In the genomic region with DNA sequence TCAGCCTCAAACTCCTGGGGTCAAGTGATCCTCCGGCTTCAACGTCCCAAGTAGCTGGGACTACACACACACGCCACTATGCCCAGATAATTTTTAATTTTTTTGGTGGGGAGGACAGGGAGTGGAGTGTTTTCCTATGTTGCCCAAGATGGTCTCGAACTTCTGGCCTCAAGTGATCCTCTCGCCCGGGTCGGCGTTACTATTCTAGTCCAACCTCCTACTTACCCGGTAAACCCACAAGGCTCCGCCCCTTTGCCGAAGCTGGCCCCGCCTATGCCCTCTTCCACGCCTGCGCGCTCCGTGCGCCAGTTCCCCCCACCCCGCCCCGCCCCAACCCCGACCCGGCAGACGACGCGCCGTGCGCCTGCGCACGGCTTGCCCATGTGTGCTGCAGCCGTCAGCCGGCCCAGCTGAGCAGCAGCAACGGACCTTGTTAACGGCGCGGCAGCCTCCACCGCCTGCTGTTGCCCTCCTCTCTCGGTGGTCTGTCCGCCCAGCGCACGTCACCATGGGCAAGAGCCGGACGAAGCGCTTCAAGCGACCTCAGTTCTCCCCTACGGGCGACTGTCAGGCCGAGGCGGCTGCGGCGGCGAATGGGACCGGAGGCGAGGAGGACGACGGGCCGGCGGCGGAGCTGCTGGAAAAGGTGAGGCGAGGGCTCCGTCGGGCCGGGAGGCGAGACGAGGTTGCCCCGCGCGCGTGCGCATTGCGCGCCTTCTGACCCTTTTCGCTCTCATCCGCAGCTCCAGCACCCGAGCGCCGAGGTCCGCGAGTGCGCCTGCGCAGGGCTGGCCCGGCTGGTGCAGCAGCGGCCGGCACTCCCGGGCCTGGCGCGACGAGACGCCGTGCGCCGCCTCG, we compare ENCODE assay signal across 1 cellular context.
TF ChIP-seq lines count a peak whose summit lies in the region.

A gene with protein sequence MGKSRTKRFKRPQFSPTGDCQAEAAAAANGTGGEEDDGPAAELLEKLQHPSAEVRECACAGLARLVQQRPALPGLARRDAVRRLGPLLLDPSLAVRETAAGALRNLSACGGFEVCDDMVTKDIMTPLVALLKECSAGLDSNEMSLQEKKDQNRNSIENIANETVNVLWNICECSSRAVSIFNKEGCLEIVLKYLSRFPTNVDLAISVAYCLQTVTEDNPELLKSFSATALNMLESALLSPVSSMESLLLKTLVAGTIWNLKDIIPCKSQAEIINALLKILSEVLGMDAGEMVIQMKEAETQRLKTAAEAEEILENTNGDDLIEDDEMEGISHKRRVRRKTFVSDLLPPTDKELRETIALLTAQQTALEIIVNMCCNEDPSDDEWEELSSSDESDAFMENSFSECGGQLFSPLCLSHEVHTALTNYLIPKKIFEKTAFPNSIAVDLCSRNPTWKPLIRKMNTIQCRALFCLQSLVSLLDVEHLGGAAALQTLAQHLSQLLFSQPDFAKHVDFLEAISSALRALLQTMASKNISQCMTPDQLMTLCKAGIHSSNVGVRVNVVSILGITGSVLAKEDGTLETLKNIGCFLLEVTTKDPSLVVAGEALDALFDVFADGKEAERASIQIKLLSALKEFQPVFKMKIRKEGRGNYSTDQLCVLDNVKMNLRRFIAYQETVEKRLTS (plus strand): TSS at position 347 of the 858 bp plus-strand sequence. CDS start 162 bp downstream, at position 509.

TF ChIP-seq in K562, 482 proteins besides CTCF, POLR2A, EP300 and RAD21 (continued from another document and continues in another):
- TF ChIP-seq, protein P1, sequence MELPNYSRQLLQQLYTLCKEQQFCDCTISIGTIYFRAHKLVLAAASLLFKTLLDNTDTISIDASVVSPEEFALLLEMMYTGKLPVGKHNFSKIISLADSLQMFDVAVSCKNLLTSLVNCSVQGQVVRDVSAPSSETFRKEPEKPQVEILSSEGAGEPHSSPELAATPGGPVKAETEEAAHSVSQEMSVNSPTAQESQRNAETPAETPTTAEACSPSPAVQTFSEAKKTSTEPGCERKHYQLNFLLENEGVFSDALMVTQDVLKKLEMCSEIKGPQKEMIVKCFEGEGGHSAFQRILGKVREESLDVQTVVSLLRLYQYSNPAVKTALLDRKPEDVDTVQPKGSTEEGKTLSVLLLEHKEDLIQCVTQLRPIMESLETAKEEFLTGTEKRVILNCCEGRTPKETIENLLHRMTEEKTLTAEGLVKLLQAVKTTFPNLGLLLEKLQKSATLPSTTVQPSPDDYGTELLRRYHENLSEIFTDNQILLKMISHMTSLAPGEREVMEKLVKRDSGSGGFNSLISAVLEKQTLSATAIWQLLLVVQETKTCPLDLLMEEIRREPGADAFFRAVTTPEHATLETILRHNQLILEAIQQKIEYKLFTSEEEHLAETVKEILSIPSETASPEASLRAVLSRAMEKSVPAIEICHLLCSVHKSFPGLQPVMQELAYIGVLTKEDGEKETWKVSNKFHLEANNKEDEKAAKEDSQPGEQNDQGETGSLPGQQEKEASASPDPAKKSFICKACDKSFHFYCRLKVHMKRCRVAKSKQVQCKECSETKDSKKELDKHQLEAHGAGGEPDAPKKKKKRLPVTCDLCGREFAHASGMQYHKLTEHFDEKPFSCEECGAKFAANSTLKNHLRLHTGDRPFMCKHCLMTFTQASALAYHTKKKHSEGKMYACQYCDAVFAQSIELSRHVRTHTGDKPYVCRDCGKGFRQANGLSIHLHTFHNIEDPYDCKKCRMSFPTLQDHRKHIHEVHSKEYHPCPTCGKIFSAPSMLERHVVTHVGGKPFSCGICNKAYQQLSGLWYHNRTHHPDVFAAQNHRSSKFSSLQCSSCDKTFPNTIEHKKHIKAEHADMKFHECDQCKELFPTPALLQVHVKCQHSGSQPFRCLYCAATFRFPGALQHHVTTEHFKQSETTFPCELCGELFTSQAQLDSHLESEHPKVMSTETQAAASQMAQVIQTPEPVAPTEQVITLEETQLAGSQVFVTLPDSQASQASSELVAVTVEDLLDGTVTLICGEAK (IDR thresholded peaks at IDR 0.05): no peak
- TF ChIP-seq, protein P1 (CRISPR knock-in tag; IDR thresholded peaks at IDR 0.05): no peak
- TF ChIP-seq, protein P2, sequence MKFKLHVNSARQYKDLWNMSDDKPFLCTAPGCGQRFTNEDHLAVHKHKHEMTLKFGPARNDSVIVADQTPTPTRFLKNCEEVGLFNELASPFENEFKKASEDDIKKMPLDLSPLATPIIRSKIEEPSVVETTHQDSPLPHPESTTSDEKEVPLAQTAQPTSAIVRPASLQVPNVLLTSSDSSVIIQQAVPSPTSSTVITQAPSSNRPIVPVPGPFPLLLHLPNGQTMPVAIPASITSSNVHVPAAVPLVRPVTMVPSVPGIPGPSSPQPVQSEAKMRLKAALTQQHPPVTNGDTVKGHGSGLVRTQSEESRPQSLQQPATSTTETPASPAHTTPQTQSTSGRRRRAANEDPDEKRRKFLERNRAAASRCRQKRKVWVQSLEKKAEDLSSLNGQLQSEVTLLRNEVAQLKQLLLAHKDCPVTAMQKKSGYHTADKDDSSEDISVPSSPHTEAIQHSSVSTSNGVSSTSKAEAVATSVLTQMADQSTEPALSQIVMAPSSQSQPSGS (CRISPR knock-in tag; IDR thresholded peaks at IDR 0.05): no peak
- TF ChIP-seq TFAM (CRISPR knock-in tag; conservative IDR thresholded peaks at IDR 0.05) (no peak), DMBX1 (CRISPR knock-in tag; IDR thresholded peaks at IDR 0.05; ENCODE audit: borderline replicate concordance) (no peak), FOSL1 (tag; conservative IDR thresholded peaks at IDR 0.05) (no peak), BCOR (IDR thresholded peaks at IDR 0.05) (peak; percentile 17; the same call in 1 of the 2 replicates), ZNF282 (CRISPR knock-in tag; IDR thresholded peaks at IDR 0.05) (no peak), SREBF2 (CRISPR knock-in tag; IDR thresholded peaks at IDR 0.05) (no peak), CBX8 (IDR thresholded peaks at IDR 0.05; ENCODE audit: borderline replicate concordance, extremely low read depth, low read depth, low read length, poor library complexity, severe bottlenecking) (no peak), MBD2 (IDR thresholded peaks at IDR 0.05; ENCODE audit: borderline replicate concordance, low read depth) (no peak), PRMT5 (CRISPR knock-in tag; IDR thresholded peaks at IDR 0.05) (no peak), CTBP1 (IDR thresholded peaks at IDR 0.05; ENCODE audit: borderline replicate concordance) (no peak; the same call in 1 of the 2 replicates), BACH1 (tag; IDR thresholded peaks at IDR 0.05) (no peak), ARNT (IDR thresholded peaks at IDR 0.05) (no peak), POLR3G (IDR thresholded peaks at IDR 0.05; ENCODE audit: extremely low read depth, insufficient read length, insufficient replicate concordance) (no peak), ZNF212 (CRISPR knock-in tag; IDR thresholded peaks at IDR 0.05) (no peak), STAG1 (CRISPR knock-in tag; IDR thresholded peaks at IDR 0.05; ENCODE audit: borderline replicate concordance) (no peak), ZNF274 (IDR thresholded peaks at IDR 0.05; ENCODE audit: borderline replicate concordance, low read depth, low read length) (no peak)
- TF ChIP-seq, protein P3, sequence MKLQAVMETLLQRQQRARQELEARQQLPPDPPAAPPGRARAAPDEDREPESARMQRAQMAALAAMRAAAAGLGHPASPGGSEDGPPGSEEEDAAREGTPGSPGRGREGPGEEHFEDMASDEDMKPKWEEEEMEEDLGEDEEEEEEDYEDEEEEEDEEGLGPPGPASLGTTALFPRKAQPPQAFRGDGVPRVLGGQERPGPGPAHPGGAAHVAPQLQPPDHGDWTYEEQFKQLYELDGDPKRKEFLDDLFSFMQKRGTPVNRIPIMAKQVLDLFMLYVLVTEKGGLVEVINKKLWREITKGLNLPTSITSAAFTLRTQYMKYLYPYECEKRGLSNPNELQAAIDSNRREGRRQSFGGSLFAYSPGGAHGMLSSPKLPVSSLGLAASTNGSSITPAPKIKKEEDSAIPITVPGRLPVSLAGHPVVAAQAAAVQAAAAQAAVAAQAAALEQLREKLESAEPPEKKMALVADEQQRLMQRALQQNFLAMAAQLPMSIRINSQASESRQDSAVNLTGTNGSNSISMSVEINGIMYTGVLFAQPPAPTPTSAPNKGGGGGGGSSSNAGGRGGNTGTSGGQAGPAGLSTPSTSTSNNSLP (IDR thresholded peaks at IDR 0.05; ENCODE audit: borderline replicate concordance, low read depth, low read length): no peak
- TF ChIP-seq, protein P4, sequence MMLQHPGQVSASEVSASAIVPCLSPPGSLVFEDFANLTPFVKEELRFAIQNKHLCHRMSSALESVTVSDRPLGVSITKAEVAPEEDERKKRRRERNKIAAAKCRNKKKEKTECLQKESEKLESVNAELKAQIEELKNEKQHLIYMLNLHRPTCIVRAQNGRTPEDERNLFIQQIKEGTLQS (IDR thresholded peaks at IDR 0.05): no peak
- TF ChIP-seq, protein P4 (CRISPR knock-in tag; conservative IDR thresholded peaks at IDR 0.05): no peak
- TF ChIP-seq, protein P5, sequence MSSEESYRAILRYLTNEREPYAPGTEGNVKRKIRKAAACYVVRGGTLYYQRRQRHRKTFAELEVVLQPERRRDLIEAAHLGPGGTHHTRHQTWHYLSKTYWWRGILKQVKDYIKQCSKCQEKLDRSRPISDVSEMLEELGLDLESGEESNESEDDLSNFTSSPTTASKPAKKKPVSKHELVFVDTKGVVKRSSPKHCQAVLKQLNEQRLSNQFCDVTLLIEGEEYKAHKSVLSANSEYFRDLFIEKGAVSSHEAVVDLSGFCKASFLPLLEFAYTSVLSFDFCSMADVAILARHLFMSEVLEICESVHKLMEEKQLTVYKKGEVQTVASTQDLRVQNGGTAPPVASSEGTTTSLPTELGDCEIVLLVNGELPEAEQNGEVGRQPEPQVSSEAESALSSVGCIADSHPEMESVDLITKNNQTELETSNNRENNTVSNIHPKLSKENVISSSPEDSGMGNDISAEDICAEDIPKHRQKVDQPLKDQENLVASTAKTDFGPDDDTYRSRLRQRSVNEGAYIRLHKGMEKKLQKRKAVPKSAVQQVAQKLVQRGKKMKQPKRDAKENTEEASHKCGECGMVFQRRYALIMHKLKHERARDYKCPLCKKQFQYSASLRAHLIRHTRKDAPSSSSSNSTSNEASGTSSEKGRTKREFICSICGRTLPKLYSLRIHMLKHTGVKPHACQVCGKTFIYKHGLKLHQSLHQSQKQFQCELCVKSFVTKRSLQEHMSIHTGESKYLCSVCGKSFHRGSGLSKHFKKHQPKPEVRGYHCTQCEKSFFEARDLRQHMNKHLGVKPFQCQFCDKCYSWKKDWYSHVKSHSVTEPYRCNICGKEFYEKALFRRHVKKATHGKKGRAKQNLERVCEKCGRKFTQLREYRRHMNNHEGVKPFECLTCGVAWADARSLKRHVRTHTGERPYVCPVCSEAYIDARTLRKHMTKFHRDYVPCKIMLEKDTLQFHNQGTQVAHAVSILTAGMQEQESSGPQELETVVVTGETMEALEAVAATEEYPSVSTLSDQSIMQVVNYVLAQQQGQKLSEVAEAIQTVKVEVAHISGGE (CRISPR knock-in tag; IDR thresholded peaks at IDR 0.05): no peak
- TF ChIP-seq, protein P6, sequence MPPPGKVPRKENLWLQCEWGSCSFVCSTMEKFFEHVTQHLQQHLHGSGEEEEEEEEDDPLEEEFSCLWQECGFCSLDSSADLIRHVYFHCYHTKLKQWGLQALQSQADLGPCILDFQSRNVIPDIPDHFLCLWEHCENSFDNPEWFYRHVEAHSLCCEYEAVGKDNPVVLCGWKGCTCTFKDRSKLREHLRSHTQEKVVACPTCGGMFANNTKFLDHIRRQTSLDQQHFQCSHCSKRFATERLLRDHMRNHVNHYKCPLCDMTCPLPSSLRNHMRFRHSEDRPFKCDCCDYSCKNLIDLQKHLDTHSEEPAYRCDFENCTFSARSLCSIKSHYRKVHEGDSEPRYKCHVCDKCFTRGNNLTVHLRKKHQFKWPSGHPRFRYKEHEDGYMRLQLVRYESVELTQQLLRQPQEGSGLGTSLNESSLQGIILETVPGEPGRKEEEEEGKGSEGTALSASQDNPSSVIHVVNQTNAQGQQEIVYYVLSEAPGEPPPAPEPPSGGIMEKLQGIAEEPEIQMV (tag; conservative IDR thresholded peaks at IDR 0.05; ENCODE audit: low read depth): no peak
- TF ChIP-seq, protein P7, sequence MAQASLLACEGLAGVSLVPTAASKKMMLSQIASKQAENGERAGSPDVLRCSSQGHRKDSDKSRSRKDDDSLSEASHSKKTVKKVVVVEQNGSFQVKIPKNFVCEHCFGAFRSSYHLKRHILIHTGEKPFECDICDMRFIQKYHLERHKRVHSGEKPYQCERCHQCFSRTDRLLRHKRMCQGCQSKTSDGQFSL (CRISPR knock-in tag; IDR thresholded peaks at IDR 0.05): no peak
- TF ChIP-seq, protein P7 (tag; IDR thresholded peaks at IDR 0.05): no peak
- TF ChIP-seq, protein P8, sequence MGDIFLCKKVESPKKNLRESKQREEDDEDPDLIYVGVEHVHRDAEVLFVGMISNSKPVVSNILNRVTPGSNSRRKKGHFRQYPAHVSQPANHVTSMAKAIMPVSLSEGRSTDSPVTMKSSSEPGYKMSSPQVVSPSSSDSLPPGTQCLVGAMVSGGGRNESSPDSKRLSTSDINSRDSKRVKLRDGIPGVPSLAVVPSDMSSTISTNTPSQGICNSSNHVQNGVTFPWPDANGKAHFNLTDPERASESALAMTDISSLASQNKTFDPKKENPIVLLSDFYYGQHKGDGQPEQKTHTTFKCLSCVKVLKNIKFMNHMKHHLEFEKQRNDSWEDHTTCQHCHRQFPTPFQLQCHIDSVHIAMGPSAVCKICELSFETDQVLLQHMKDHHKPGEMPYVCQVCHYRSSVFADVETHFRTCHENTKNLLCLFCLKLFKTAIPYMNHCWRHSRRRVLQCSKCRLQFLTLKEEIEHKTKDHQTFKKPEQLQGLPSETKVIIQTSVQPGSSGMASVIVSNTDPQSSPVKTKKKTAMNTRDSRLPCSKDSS (IDR thresholded peaks at IDR 0.05; ENCODE audit: low read depth, partially characterized antibody): no peak
